ENCODE assay signal across 1 cellular context in genomic region chr7:98232799-98233198, GRCh38.
TF ChIP-seq lines count a peak whose summit lies in the region.

No MANE protein-coding gene starts in this region.

TF ChIP-seq in K562, 482 proteins besides CTCF, POLR2A, EP300 and RAD21:
- 0 out of 2 replicates have a peak, but pooled peaks have one; percentile 3 for TF ChIP-seq POLR2G (IDR thresholded peaks at IDR 0.05; ENCODE audit: low read depth, low read length)
- no peak for TF ChIP-seq SMAD4 (CRISPR knock-in tag; conservative IDR thresholded peaks at IDR 0.05)
- TF ChIP-seq ZC3H11A (IDR thresholded peaks at IDR 0.05; ENCODE audit: low read depth, low read length): no peak
- peak; percentile 46; the same call in 1 of the 2 replicates for TF ChIP-seq ZBTB33 (CRISPR knock-in tag; IDR thresholded peaks at IDR 0.05)
- TF ChIP-seq ZNF764 (CRISPR knock-in tag; IDR thresholded peaks at IDR 0.05; ENCODE audit: low read depth): no peak
- no peak for TF ChIP-seq KLF13 (tag; IDR thresholded peaks at IDR 0.05; ENCODE audit: borderline replicate concordance, low read depth)
- TF ChIP-seq ZNF76 (CRISPR knock-in tag; IDR thresholded peaks at IDR 0.05; ENCODE audit: borderline replicate concordance): no peak
- TF ChIP-seq SETDB1 (IDR thresholded peaks at IDR 0.05; ENCODE audit: low read length): no peak
- TF ChIP-seq ZNF449 (CRISPR knock-in tag; IDR thresholded peaks at IDR 0.05): no peak
- no peak for TF ChIP-seq PKNOX1 (IDR thresholded peaks at IDR 0.05)
- TF ChIP-seq MLLT1 (IDR thresholded peaks at IDR 0.05): no peak
- TF ChIP-seq HMGN3 (IDR thresholded peaks at IDR 0.05; ENCODE audit: borderline replicate concordance, extremely low read depth, insufficient read length, low read depth, low read length): peak; percentile 13
- TF ChIP-seq NCOR1 (IDR thresholded peaks at IDR 0.05): no peak
- TF ChIP-seq ZC3H8 (IDR thresholded peaks at IDR 0.05): no peak
- TF ChIP-seq FOXJ2 (tag; IDR thresholded peaks at IDR 0.05): no peak
- TF ChIP-seq MAX (CRISPR knock-in tag; IDR thresholded peaks at IDR 0.05): no peak
- no peak for TF ChIP-seq GTF2B (IDR thresholded peaks at IDR 0.05; ENCODE audit: extremely low read depth, insufficient read length)
